ENCODE assay signal across 21 cellular contexts in genomic region chr7:78114993-78115392, GRCh38.
"Had no signal": no experiment of that assay in that cellular context is flagged by ENCODE, and none has a peak within 500 bp of the region (broad histone marks: within the 10 kb centered on the region; RNA-seq: fewer than 3 reads in every experiment).

No MANE protein-coding gene starts in this region.

- H3K27ac ChIP-seq: SJSA1, SK-N-MC had no signal

- H3K27me3 ChIP-seq: MG63, SJSA1 had no signal

- H3K4me1 ChIP-seq: SJSA1 had no signal

- H3K9me3 ChIP-seq: MG63, SJSA1 had no signal

- H3K4me3 ChIP-seq: MG63, SJSA1, SK-N-MC had no signal

- FAIRE-seq: RCC 7860 had no signal

- DNase-seq: Karpas-422, KG1, MG63, NCI-H1092, NCI-H1105 treated with DMSO at 0.1 percent for 48 hours, NCI-H1417 treated with DMSO at 0.1 percent for 48 hours, NCI-H146, NCI-H187, NCI-H2029, NCI-H2081 treated with DMSO at 0.1 percent for 48 hours, NCI-H2171, NCI-H446, NCI-H510A, NCI-H524 treated with DMSO at 0.1 percent for 48 hours, NCI-H774, Right ventricle myocardium superior, RPMI8226, SIG-M5 had no signal

- H3K36me3 ChIP-seq: MG63, SJSA1 had no signal
